In the genomic region with DNA sequence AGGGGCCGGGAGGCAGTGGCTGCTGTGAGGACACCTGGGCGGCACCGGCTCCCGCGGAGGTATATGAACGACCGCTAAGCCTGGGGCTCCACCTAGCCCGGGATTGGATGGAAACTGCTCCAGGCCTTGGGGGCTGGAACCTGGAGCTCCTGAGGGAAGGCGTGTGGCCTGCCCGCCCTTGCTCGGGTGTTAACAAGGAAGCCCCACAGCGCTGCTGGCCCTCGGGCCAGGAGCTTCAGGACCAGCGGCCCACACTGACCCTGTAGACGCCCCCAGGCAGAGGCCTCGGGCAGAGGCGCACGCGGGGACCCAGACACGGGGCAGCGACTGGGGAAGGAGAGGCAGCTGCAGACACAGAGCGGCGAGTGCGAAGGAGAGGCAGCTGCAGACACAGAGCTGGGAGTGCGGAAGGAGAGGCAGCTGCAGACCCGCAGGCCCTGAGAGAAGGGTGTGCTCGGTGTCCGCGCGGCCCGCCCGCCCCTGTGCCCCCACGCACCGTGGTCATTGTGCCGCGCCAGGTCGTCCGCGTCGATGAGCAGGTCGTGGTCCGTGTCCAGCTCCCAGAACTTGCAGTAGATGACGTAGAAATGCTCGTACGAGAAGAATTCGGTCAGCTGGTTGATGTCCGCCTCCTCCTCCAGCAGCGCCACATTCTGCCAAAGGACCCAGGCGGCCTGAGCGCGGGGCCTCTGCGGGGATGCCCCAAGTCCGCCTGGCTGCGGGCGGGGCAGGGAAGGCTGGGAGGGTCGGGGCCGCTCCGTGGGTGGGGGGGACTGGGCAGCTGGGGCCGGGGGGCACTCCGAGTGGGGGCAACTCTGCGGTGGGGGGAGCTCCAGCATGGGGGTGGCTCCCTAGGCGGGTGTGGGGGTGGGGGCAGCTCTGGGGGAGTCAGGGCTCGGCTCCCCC, we compare ENCODE assay signal across 1 cellular context.
TF ChIP-seq lines count a peak whose summit lies in the region.

No MANE protein-coding gene starts in this region.

TF ChIP-seq in HepG2, 621 proteins besides CTCF, POLR2A, EP300 and RAD21:
- TF ChIP-seq SNAPC5 (CRISPR knock-in tag; IDR thresholded peaks at IDR 0.05; ENCODE audit: borderline replicate concordance) (no peak), NCOA2 (CRISPR knock-in tag; IDR thresholded peaks at IDR 0.05) (no peak), POLR2G (IDR thresholded peaks at IDR 0.05; ENCODE audit: low read depth, low read length) (no peak), ZNF83 (CRISPR knock-in tag; IDR thresholded peaks at IDR 0.05; ENCODE audit: borderline replicate concordance) (no peak), ZNF383 (CRISPR knock-in tag; IDR thresholded peaks at IDR 0.05; ENCODE audit: borderline replicate concordance) (no peak), REL (CRISPR knock-in tag; conservative IDR thresholded peaks at IDR 0.05) (no peak), ZKSCAN8 (CRISPR knock-in tag; IDR thresholded peaks at IDR 0.05; ENCODE audit: borderline replicate concordance) (no peak), ZNF549 (CRISPR knock-in tag; IDR thresholded peaks at IDR 0.05) (no peak), SMAD3 (CRISPR knock-in tag; IDR thresholded peaks at IDR 0.05) (no peak), SAP130 (CRISPR knock-in tag; IDR thresholded peaks at IDR 0.05; ENCODE audit: low read depth) (no peak)
TF ChIP-seq in HepG2: peak in this region for 0.
